Comparison of ENCODE assay signal across 9 cellular contexts in the genomic region with DNA sequence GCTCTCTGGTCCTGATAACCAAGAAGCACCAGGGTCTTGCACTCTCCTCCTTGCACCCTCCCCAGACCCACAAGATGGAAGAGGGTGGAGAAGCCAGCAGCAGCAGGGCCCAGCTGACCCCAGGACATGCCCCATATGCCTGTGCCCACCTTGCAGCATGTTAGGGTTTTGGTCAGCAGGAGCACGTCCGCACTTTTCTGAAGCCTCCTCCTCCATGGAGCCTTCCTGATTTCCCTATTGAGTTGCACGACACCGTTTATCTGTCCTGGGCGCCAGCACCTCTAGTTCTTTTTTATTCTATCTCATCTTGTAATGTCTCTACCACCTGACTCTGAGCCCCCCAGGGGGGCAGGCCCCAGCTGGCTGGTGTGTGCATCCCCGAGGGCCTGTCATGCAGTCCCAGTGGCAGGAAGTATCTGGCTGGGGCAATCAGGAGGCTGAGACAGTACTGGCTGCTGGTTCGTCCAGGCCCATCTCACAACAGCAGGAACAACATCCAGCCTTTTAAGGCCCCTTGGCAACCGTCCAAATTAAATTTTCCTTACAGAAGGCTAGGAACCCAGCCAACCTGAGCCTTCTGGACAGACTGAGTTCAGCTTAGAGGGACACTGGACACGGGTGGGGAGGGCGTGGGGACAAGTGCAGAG. TPM values are rescaled to one million over a fixed set of nuclear protein-coding genes. Genes with fewer than 3 reads are reported as not detected.
DNase-seq lines count a peak whose midpoint lies in the region; ATAC-seq and TF ChIP-seq lines count a peak whose summit lies in the region.
"Had no signal": no experiment of that assay in that cellular context is flagged by ENCODE, and none has a peak within 500 bp of the region (broad histone marks: within the 10 kb centered on the region; RNA-seq: fewer than 3 reads in every experiment).

No MANE protein-coding gene starts in this region.

- H3K27ac ChIP-seq in esophagus squamous epithelium: peak overlapping the region; percentile 61 to 97 (median 77)

- TF ChIP-seq POLR2A in esophagus squamous epithelium (IDR thresholded peaks at IDR 0.05): no peak

- 46 to 49% methylated on average over 7 to 9 of the region's 10 CpGs for WGBS in esophagus squamous epithelium, 2 donors

- TF ChIP-seq CTCF in esophagus squamous epithelium (IDR thresholded peaks at IDR 0.05): no peak
- no peak for TF ChIP-seq CTCF in osteocyte (IDR thresholded peaks at IDR 0.05)

- ATAC-seq in GM19324 (IDR thresholded peaks at IDR 0.05; ENCODE audit: low FRiP score, unreplicated experiment) (no peak), GM21529 (IDR thresholded peaks at IDR 0.05; ENCODE audit: unreplicated experiment) (no peak), GM21390 (IDR thresholded peaks at IDR 0.05; ENCODE audit: unreplicated experiment) (no peak), GM21381 (IDR thresholded peaks at IDR 0.05; ENCODE audit: unreplicated experiment) (no peak)
- ATAC-seq: activated CD8-positive, alpha-beta T cell treated with anti-CD3 and anti-CD28 coated beads for 36 hours had no signal

- no peaks in the 10 kb centered on the region for H3K9me3 ChIP-seq in esophagus squamous epithelium

- H3K27me3 Mint-ChIP-seq in osteocyte (ENCODE audit: unreplicated experiment): no peaks in the 10 kb centered on the region
- H3K27me3 Mint-ChIP-seq: activated CD8-positive, alpha-beta T cell treated with anti-CD3 and anti-CD28 coated beads for 36 hours had no signal

- peaks cover 45% of the 10 kb centered on the region for H3K4me1 Mint-ChIP-seq in osteocyte (ENCODE audit: unreplicated experiment)

- H3K4me3 Mint-ChIP-seq in osteocyte (ENCODE audit: unreplicated experiment): no peak overlapping the region
- H3K4me3 Mint-ChIP-seq: activated CD8-positive, alpha-beta T cell treated with anti-CD3 and anti-CD28 coated beads for 36 hours had no signal

- peaks cover 70 to 99% (median 76%) of the 10 kb centered on the region in 3 donors for H3K4me1 ChIP-seq in esophagus squamous epithelium

- H3K4me3 ChIP-seq in esophagus squamous epithelium: no peak overlapping the region

- peak overlapping the region; percentile 37 for H3K27ac Mint-ChIP-seq in osteocyte (ENCODE audit: unreplicated experiment)
- H3K27ac Mint-ChIP-seq: activated CD8-positive, alpha-beta T cell treated with anti-CD3 and anti-CD28 coated beads for 36 hours had no signal

- no peaks in the 10 kb centered on the region for H3K36me3 ChIP-seq in esophagus squamous epithelium

- intact Hi-C loops in esophagus squamous epithelium (cut with DNase I): no loop called here

- peak; percentile 99 for DNase-seq in COR-L47 (lab: John Stamatoyannopoulos, UW)
- DNase-seq in NCI-H446 treated with DMSO at 0.1 percent for 48 hours (lab: John Stamatoyannopoulos, UW): peak; percentile 89
- no peak for DNase-seq in esophagus squamous epithelium (lab: John Stamatoyannopoulos, UW)
- no peak for DNase-seq in osteocyte (ENCODE audit: extremely low spot score, unreplicated experiment)
- DNase-seq: activated CD8-positive, alpha-beta T cell treated with anti-CD3 and anti-CD28 coated beads for 36 hours had no signal

- no peaks in the 10 kb centered on the region for H3K36me3 Mint-ChIP-seq in osteocyte (ENCODE audit: unreplicated experiment)

- H3K27me3 ChIP-seq in esophagus squamous epithelium: no peaks in the 10 kb centered on the region

- H3K9me3 Mint-ChIP-seq in osteocyte (ENCODE audit: unreplicated experiment): no peaks in the 10 kb centered on the region
- H3K9me3 Mint-ChIP-seq: activated CD8-positive, alpha-beta T cell treated with anti-CD3 and anti-CD28 coated beads for 36 hours had no signal

RNA-seq across cellular contexts. Expression of a gene that starts 39.6 kb away (rescaled TPM):
- 10 to 100 TPM; 23.4 to 52.0 (median 27.1) TPM for total RNA-seq in esophagus squamous epithelium
- 4.4 and 5.1 TPM in 2 replicates for total RNA-seq in osteocyte

Comparison
In these comparisons a context has a peak if more than half of its experiments do, and no peak if none do; other contexts are left out.
1. DNase-seq: peak in COR-L47 (single experiment) and NCI-H446 treated with DMSO at 0.1 percent for 48 hours (single experiment); none in esophagus squamous epithelium (single experiment) and osteocyte (single experiment).